Comparison of ENCODE assay signal across 21 cellular contexts in the genomic region with DNA sequence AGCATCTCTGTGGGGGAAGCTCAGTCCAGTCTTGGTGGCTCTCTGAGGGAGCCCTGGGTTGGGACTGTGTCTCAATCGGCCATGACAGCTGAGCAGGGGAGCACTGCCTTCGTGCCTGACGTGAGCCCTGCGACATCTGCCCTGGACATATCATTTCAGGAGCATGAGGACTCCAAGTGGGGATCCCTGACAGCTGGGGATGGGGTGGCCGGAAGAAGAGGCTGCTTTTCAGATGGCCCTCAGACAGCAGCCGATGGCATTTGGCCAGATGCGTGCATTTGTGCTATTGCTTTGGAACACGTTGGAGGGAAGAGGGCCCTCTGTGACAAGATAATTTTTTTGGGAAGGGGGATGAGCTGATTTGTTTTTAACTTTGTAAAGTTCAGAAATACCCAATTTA.
"Had no signal": no experiment of that assay in that cellular context is flagged by ENCODE, and none has a peak within 500 bp of the region (broad histone marks: within the 10 kb centered on the region; RNA-seq: fewer than 3 reads in every experiment).

No MANE protein-coding gene starts in this region.

- FAIRE-seq: frontal cortex had no signal

- H3K9me3 ChIP-seq: left ventricle myocardium inferior, tibial artery had no signal

- H3K4me1 Mint-ChIP-seq: activated CD4-positive, alpha-beta T cell treated with anti-CD3 and anti-CD28 coated beads, Interleukin-2, amount 10 ng/mL, durations not matched to agents 24 days and 14 days; activated naive CD8-positive, alpha-beta T cell treated with anti-CD3 and anti-CD28 coated beads, Interleukin-2, amount 50 U/mL, for 24 hours; endodermal cell; memory B cell had no signal

- H3K4me3 Mint-ChIP-seq: activated CD4-positive, alpha-beta T cell treated with anti-CD3 and anti-CD28 coated beads, Interleukin-2, amount 10 ng/mL, durations not matched to agents 24 days and 14 days; activated naive CD4-positive, alpha-beta T cell treated with anti-CD3 and anti-CD28 coated beads for 36 hours; activated naive CD8-positive, alpha-beta T cell treated with anti-CD3 and anti-CD28 coated beads, Interleukin-2, amount 50 U/mL, for 24 hours; activated T-cell treated with anti-CD3 and anti-CD28 coated beads, Interleukin-2, amount 50 U/mL, for 4 hours; brain; endodermal cell; memory B cell; natural killer cell treated with Interleukin-12 subunit alpha and Interleukin-12 subunit beta and Interleukin-15 and Interleukin-18, amount 100 ng/mL, for 72 hours; T-helper 1 cell treated with Interleukin-12 subunit alpha and Interleukin-12 subunit beta and Interleukin-4 antibody, amounts not matched to agents 30 μg/mL and 1 μg/mL, for 36 hours had no signal

- H3K4me3 ChIP-seq: dorsolateral prefrontal cortex, heart right ventricle, left ventricle myocardium inferior, skin epidermis, tibial artery had no signal

- H3K36me3 ChIP-seq: heart right ventricle, left ventricle myocardium inferior, tibial artery had no signal

- H3K36me3 Mint-ChIP-seq: brain; memory B cell; natural killer cell treated with Interleukin-12 subunit alpha and Interleukin-12 subunit beta and Interleukin-15 and Interleukin-18, amount 100 ng/mL, for 72 hours had no signal

- H3K9me3 Mint-ChIP-seq: activated CD4-positive, alpha-beta T cell treated with anti-CD3 and anti-CD28 coated beads, Interleukin-2, amount 10 ng/mL, durations not matched to agents 24 days and 14 days; activated naive CD4-positive, alpha-beta T cell treated with anti-CD3 and anti-CD28 coated beads for 36 hours; activated naive CD8-positive, alpha-beta T cell treated with anti-CD3 and anti-CD28 coated beads, Interleukin-2, amount 50 U/mL, for 24 hours; activated T-cell treated with anti-CD3 and anti-CD28 coated beads, Interleukin-2, amount 50 U/mL, for 4 hours; brain; endodermal cell; memory B cell; natural killer cell treated with Interleukin-12 subunit alpha and Interleukin-12 subunit beta and Interleukin-15 and Interleukin-18, amount 100 ng/mL, for 72 hours; T-helper 1 cell treated with Interleukin-12 subunit alpha and Interleukin-12 subunit beta and Interleukin-4 antibody, amounts not matched to agents 30 μg/mL and 1 μg/mL, for 36 hours had no signal

- H3K27ac Mint-ChIP-seq: activated CD4-positive, alpha-beta T cell treated with anti-CD3 and anti-CD28 coated beads, Interleukin-2, amount 10 ng/mL, durations not matched to agents 24 days and 14 days; activated naive CD4-positive, alpha-beta T cell treated with anti-CD3 and anti-CD28 coated beads for 36 hours; activated naive CD8-positive, alpha-beta T cell treated with anti-CD3 and anti-CD28 coated beads, Interleukin-2, amount 50 U/mL, for 24 hours; endodermal cell; memory B cell; natural killer cell treated with Interleukin-12 subunit alpha and Interleukin-12 subunit beta and Interleukin-15 and Interleukin-18, amount 100 ng/mL, for 72 hours; T-helper 1 cell treated with Interleukin-12 subunit alpha and Interleukin-12 subunit beta and Interleukin-4 antibody, amounts not matched to agents 30 μg/mL and 1 μg/mL, for 36 hours had no signal

- DNase-seq: activated CD4-positive, alpha-beta T cell treated with anti-CD3 and anti-CD28 coated beads, Interleukin-2, amount 10 ng/mL, durations not matched to agents 24 days and 14 days; activated CD8-positive, alpha-beta memory T cell treated with anti-CD3 and anti-CD28 coated beads, Interleukin-2, amount 50 U/mL, for 4 hours; activated naive CD4-positive, alpha-beta T cell treated with anti-CD3 and anti-CD28 coated beads for 36 hours; activated naive CD8-positive, alpha-beta T cell treated with anti-CD3 and anti-CD28 coated beads, Interleukin-2, amount 50 U/mL, for 24 hours; activated T-cell treated with anti-CD3 and anti-CD28 coated beads, Interleukin-2, amount 50 U/mL, for 4 hours; anterior cingulate cortex; caudate nucleus; dorsolateral prefrontal cortex; endodermal cell; heart right ventricle; left ventricle myocardium inferior; posterior cingulate gyrus; stimulated activated naive CD8-positive, alpha-beta T cell treated with anti-CD3 and anti-CD28 coated beads, Interleukin-15, Interleukin-2, amounts not matched to agents 100 U/mL and 50 U/mL, for 24 hours; substantia nigra; tibial artery had no signal

- H3K27me3 Mint-ChIP-seq: activated CD4-positive, alpha-beta T cell treated with anti-CD3 and anti-CD28 coated beads, Interleukin-2, amount 10 ng/mL, durations not matched to agents 24 days and 14 days had no signal

- H3K27ac ChIP-seq: dorsolateral prefrontal cortex, heart right ventricle, left ventricle myocardium inferior, tibial artery had no signal

- H3K27me3 ChIP-seq: dorsolateral prefrontal cortex, tibial artery had no signal
